In the genomic region with DNA sequence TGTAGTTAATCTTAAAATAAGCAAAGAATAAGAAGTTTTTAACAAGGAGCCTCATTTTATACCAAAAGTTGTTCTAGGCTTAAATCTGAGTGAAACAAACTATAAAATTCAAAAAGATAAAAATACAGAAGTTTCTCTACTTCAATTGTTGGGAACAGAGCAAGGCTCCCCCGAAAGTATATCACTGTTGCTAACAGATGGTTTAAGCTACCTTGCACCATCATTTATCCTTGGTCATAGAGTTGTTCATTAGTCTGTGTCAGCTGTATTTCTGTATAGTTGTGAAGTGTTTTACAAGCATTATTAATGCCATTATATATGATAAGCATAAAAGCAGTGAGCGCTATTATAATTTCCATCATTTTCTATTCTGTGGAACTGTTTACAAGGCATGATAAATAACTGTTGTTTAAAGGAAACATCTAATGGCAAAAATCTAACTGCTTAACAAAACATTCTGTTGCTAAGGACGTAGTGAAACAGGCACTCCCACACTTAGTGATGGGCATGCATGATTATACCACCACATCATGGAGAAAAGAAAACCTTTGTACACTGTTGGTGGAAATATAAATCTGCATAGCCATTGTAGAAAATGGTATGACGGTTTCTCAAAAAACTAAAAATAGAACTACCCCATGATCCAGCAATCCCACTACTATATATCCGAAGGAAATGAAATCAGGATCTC, we compare ENCODE assay signal across 23 cellular contexts.
"Had no signal": no experiment of that assay in that cellular context is flagged by ENCODE, and none has a peak within 500 bp of the region (broad histone marks: within the 10 kb centered on the region; RNA-seq: fewer than 3 reads in every experiment).

No MANE protein-coding gene starts in this region.

- H3K4me3 Mint-ChIP-seq: endodermal cell, memory B cell, mesothelial cell of epicardium, natural killer cell, neural crest cell had no signal

- H3K9me3 Mint-ChIP-seq: memory B cell, natural killer cell had no signal

- H3K36me3 ChIP-seq: left ventricle myocardium inferior, lower lobe of right lung, sigmoid colon, tibial artery, upper lobe of left lung, vagina had no signal

- ATAC-seq: left cardiac atrium, lower lobe of right lung, natural killer cell had no signal

- H3K36me3 Mint-ChIP-seq: memory B cell, mesothelial cell of epicardium, natural killer cell had no signal

- H3K4me3 ChIP-seq: hepatocyte, left ventricle myocardium inferior, lower lobe of right lung, sigmoid colon, skin epidermis, tibial artery, upper lobe of left lung, vagina had no signal

- H3K4me2 ChIP-seq: hepatocyte had no signal

- H3K79me2 ChIP-seq: hepatocyte had no signal

- H2AFZ ChIP-seq: hepatocyte had no signal

- H3K4me1 ChIP-seq: left ventricle myocardium inferior, lower lobe of right lung, sigmoid colon, tibial artery, upper lobe of left lung, vagina had no signal

- H3K9me3 ChIP-seq: left ventricle myocardium inferior, lower lobe of right lung, sigmoid colon, tibial artery, upper lobe of left lung, vagina had no signal

- DNase-seq: effector CD4-positive, alpha-beta T cell; endodermal cell; erythroblast; foreskin melanocyte; head of caudate nucleus; kidney; left cardiac atrium; left ventricle myocardium inferior; lower lobe of right lung; natural killer cell; posterior cingulate gyrus; sigmoid colon; stimulated activated CD4-positive, alpha-beta T cell treated with anti-CD3 and anti-CD28 coated beads, Interleukin-2, amount 100 ng/mL, for 24 hours; stimulated activated CD4-positive, alpha-beta T cell treated with anti-CD3 and anti-CD28 coated beads, Interleukin-4, amount 100 ng/mL, for 4 hours; stimulated activated naive CD4-positive, alpha-beta T cell; tibial artery; upper lobe of left lung had no signal

- H3K27ac ChIP-seq: hepatocyte, left ventricle myocardium inferior, lower lobe of right lung, sigmoid colon, skin epidermis, tibial artery, upper lobe of left lung, vagina had no signal

- H3K27me3 ChIP-seq: hepatocyte, sigmoid colon, tibial artery, upper lobe of left lung, vagina had no signal

- H3K27ac Mint-ChIP-seq: endodermal cell, memory B cell, mesothelial cell of epicardium, natural killer cell had no signal

- H3K4me1 Mint-ChIP-seq: endodermal cell, memory B cell, mesothelial cell of epicardium, natural killer cell, neural crest cell had no signal
